In genomic region chr14:89247457-89248122, GRCh38 we compare ENCODE assay signal across 21 cellular contexts.
DNase-seq lines count a peak whose midpoint lies in the region; ATAC-seq and TF ChIP-seq lines count a peak whose summit lies in the region.
"Had no signal": no experiment of that assay in that cellular context is flagged by ENCODE, and none has a peak within 500 bp of the region (broad histone marks: within the 10 kb centered on the region; RNA-seq: fewer than 3 reads in every experiment).

No MANE protein-coding gene starts in this region.

- no peak overlapping the region for H3K4me3 Mint-ChIP-seq in activated T-cell treated with anti-CD3 and anti-CD28 coated beads, Interleukin-2, amount 50 U/mL, for 72 hours
- H3K4me3 Mint-ChIP-seq in activated T-cell treated with anti-CD3 and anti-CD28 coated beads, Interleukin-2, amount 50 U/mL, for 4 hours: no peak overlapping the region
- H3K4me3 Mint-ChIP-seq in naive thymus-derived CD8-positive, alpha-beta T cell: no peak overlapping the region
- H3K4me3 Mint-ChIP-seq: activated CD4-positive, alpha-beta T cell treated with anti-CD3 and anti-CD28 coated beads for 36 hours had no signal

- no peak for TF ChIP-seq POLR2A in suprapubic skin (IDR thresholded peaks at IDR 0.05)

- no peak overlapping the region for H3K4me3 ChIP-seq in suprapubic skin
- H3K4me3 ChIP-seq: GM23248, stomach, transverse colon had no signal

- POLR2A ChIA-PET in naive thymus-derived CD8-positive, alpha-beta T cell (lab: Charles Lee): no interaction called here

- no peaks in the 10 kb centered on the region for H3K9me3 ChIP-seq in suprapubic skin
- H3K9me3 ChIP-seq: BE2C, stomach, transverse colon had no signal

- no peak overlapping the region for H3K27ac ChIP-seq in suprapubic skin
- H3K27ac ChIP-seq: GM23248, stomach, transverse colon had no signal

- DNase-seq in activated T-cell treated with anti-CD3 and anti-CD28 coated beads, Interleukin-2, amount 50 U/mL, for 72 hours: no peak
- no peak for DNase-seq in activated T-cell treated with anti-CD3 and anti-CD28 coated beads, Interleukin-2, amount 50 U/mL, for 4 hours
- DNase-seq in SHP77 treated with DMSO at 0.1 percent for 48 hours (lab: John Stamatoyannopoulos, UW) (peak; percentile 71), kidney tubule cell (ENCODE audit: low spot score) (peak; percentile 34), GM13976 (ENCODE audit: low spot score) (no peak), NCI-H446 (lab: John Stamatoyannopoulos, UW) (no peak), suprapubic skin (ENCODE audit: low spot score in 2 of 2) (no peak)
- DNase-seq in naive thymus-derived CD8-positive, alpha-beta T cell: no peak
- DNase-seq: activated CD4-positive, alpha-beta T cell treated with anti-CD3 and anti-CD28 coated beads for 36 hours; cortex of kidney; GM23248; NCI-H1105 treated with DMSO at 0.1 percent for 48 hours; NCI-H526 treated with DMSO at 0.1 percent for 48 hours; OCI-M1; retina; Right ventricle myocardium superior; stimulated activated CD4-positive, alpha-beta T cell treated with anti-CD3 and anti-CD28 coated beads, Interleukin-12 subunit alpha, Interleukin-12 subunit beta, amount 100 ng/mL, for 4 hours; stomach; SW 1271; transverse colon had no signal

- peaks cover 1 to 21% of the 10 kb centered on the region in 2 donors for H3K36me3 Mint-ChIP-seq in activated T-cell treated with anti-CD3 and anti-CD28 coated beads, Interleukin-2, amount 50 U/mL, for 72 hours (ENCODE audit: insufficient read depth in 2 of 2)
- peaks cover 16% of the 10 kb centered on the region for H3K36me3 Mint-ChIP-seq in activated T-cell treated with anti-CD3 and anti-CD28 coated beads, Interleukin-2, amount 50 U/mL, for 4 hours (ENCODE audit: insufficient read depth)
- peaks cover 4 to 23% (median 10%) of the 10 kb centered on the region in 3 donors for H3K36me3 Mint-ChIP-seq in naive thymus-derived CD8-positive, alpha-beta T cell

- H3K4me1 Mint-ChIP-seq in activated T-cell treated with anti-CD3 and anti-CD28 coated beads, Interleukin-2, amount 50 U/mL, for 72 hours (ENCODE audit: low read depth): peaks cover 32% of the 10 kb centered on the region
- peaks cover 49% of the 10 kb centered on the region for H3K4me1 Mint-ChIP-seq in activated T-cell treated with anti-CD3 and anti-CD28 coated beads, Interleukin-2, amount 50 U/mL, for 4 hours (ENCODE audit: low read depth)
- H3K4me1 Mint-ChIP-seq in naive thymus-derived CD8-positive, alpha-beta T cell: peaks cover 40 to 82% (median 72%) of the 10 kb centered on the region in 4 donors

- H3K27me3 ChIP-seq in suprapubic skin: no peaks in the 10 kb centered on the region
- H3K27me3 ChIP-seq: BE2C, stomach, transverse colon had no signal

- 96% methylated on average over 3 of the region's 3 CpGs for WGBS in suprapubic skin

- in situ Hi-C loops in GM13976 (cut with MboI; ENCODE audit: low sequenced_read_pairs, unreplicated experiment): no loop called here

- ATAC-seq in activated T-cell treated with anti-CD3 and anti-CD28 coated beads, Interleukin-2, amount 50 U/mL, for 72 hours (replicated peaks in 1 of 2): peak; percentile 38 to 51
- ATAC-seq in activated T-cell treated with anti-CD3 and anti-CD28 coated beads, Interleukin-2, amount 50 U/mL, for 4 hours: no peak
- ATAC-seq in naive thymus-derived CD8-positive, alpha-beta T cell: no peak
- ATAC-seq: activated CD4-positive, alpha-beta T cell treated with anti-CD3 and anti-CD28 coated beads for 36 hours had no signal

- no peak for TF ChIP-seq EP300 in suprapubic skin (IDR thresholded peaks at IDR 0.05)

- no peak overlapping the region for H3K27ac Mint-ChIP-seq in activated T-cell treated with anti-CD3 and anti-CD28 coated beads, Interleukin-2, amount 50 U/mL, for 72 hours
- H3K27ac Mint-ChIP-seq in naive thymus-derived CD8-positive, alpha-beta T cell: peak overlapping the region in 4 of 10 donors; percentile 2 to 64 (median 6)
- H3K27ac Mint-ChIP-seq: activated CD4-positive, alpha-beta T cell treated with anti-CD3 and anti-CD28 coated beads for 36 hours had no signal

- no peaks in the 10 kb centered on the region for H3K27me3 Mint-ChIP-seq in activated T-cell treated with anti-CD3 and anti-CD28 coated beads, Interleukin-2, amount 50 U/mL, for 72 hours (ENCODE audit: low read depth)
- H3K27me3 Mint-ChIP-seq in activated T-cell treated with anti-CD3 and anti-CD28 coated beads, Interleukin-2, amount 50 U/mL, for 4 hours (ENCODE audit: low read depth): no peaks in the 10 kb centered on the region
- H3K27me3 Mint-ChIP-seq in naive thymus-derived CD8-positive, alpha-beta T cell: no peaks in the 10 kb centered on the region
- H3K27me3 Mint-ChIP-seq: activated CD4-positive, alpha-beta T cell treated with anti-CD3 and anti-CD28 coated beads for 36 hours had no signal

- H3K36me3 ChIP-seq in suprapubic skin: no peaks in the 10 kb centered on the region
- H3K36me3 ChIP-seq: BE2C, transverse colon had no signal

- no peak for TF ChIP-seq CTCF in GM13976 (IDR thresholded peaks at IDR 0.05; ENCODE audit: borderline replicate concordance, control extremely low read depth, extremely low read depth, insufficient read depth, missing control alignments)
- no peak for TF ChIP-seq CTCF in suprapubic skin (IDR thresholded peaks at IDR 0.05)

- peaks cover 0 to 6% of the 10 kb centered on the region in 2 donors for H3K9me3 Mint-ChIP-seq in activated T-cell treated with anti-CD3 and anti-CD28 coated beads, Interleukin-2, amount 50 U/mL, for 72 hours
- H3K9me3 Mint-ChIP-seq in activated T-cell treated with anti-CD3 and anti-CD28 coated beads, Interleukin-2, amount 50 U/mL, for 4 hours: no peaks in the 10 kb centered on the region
- H3K9me3 Mint-ChIP-seq in naive thymus-derived CD8-positive, alpha-beta T cell: peaks cover 0 to 4% (median 0%) of the 10 kb centered on the region in 9 donors

- H3K4me1 ChIP-seq in suprapubic skin: peaks cover 18% of the 10 kb centered on the region

Comparison
In these comparisons a context has a peak if more than half of its experiments do, and no peak if none do; other contexts are left out.
1. ATAC-seq: peak in activated T-cell treated with anti-CD3 and anti-CD28 coated beads, Interleukin-2, amount 50 U/mL, for 72 hours (2 of 2); none in activated T-cell treated with anti-CD3 and anti-CD28 coated beads, Interleukin-2, amount 50 U/mL, for 4 hours (0 of 2) and naive thymus-derived CD8-positive, alpha-beta T cell (0 of 2).
2. DNase-seq: peak in SHP77 treated with DMSO at 0.1 percent for 48 hours (single experiment) and kidney tubule cell (single experiment); none in activated T-cell treated with anti-CD3 and anti-CD28 coated beads, Interleukin-2, amount 50 U/mL, for 72 hours (0 of 2), activated T-cell treated with anti-CD3 and anti-CD28 coated beads, Interleukin-2, amount 50 U/mL, for 4 hours (single experiment), GM13976 (single experiment), naive thymus-derived CD8-positive, alpha-beta T cell (0 of 10), NCI-H446 (0 of 2) and suprapubic skin (0 of 2).